22 cellular contexts compared by ENCODE assay signal in genomic region chr12:77406131-77406905, GRCh38.
"Had no signal": no experiment of that assay in that cellular context is flagged by ENCODE, and none has a peak within 500 bp of the region (broad histone marks: within the 10 kb centered on the region; RNA-seq: fewer than 3 reads in every experiment).

No MANE protein-coding gene starts in this region.

- H3K27ac ChIP-seq: dorsolateral prefrontal cortex, gastroesophageal sphincter, left lung, lower lobe of right lung, neural progenitor cell, ovary, testis, upper lobe of right lung, vagina had no signal

- H3K36me3 ChIP-seq: gastroesophageal sphincter, left lung, lower lobe of right lung, neural progenitor cell, ovary, tibial nerve, upper lobe of right lung, vagina had no signal

- H3K27me3 Mint-ChIP-seq: memory B cell; natural killer cell treated with Interleukin-12 subunit alpha and Interleukin-12 subunit beta and Interleukin-15 and Interleukin-18, amount 100 ng/mL, for 72 hours; stimulated activated naive B cell treated with anti-CD40 and anti-IgM and Interleukin-4, amounts not matched to agents 10 μg/mL and 1 μg/mL and 100 μg/mL, for 72 hours; stimulated activated naive CD8-positive, alpha-beta T cell treated with anti-CD3 and anti-CD28 coated beads, Interleukin-15, amount 100 ng/mL, for 72 hours had no signal

- H3K4me3 Mint-ChIP-seq: immature natural killer cell; memory B cell; natural killer cell treated with Interleukin-12 subunit alpha and Interleukin-12 subunit beta and Interleukin-15 and Interleukin-18, amount 100 ng/mL, for 72 hours; neural progenitor cell; stimulated activated naive B cell treated with anti-CD40 and anti-IgM and Interleukin-4, amounts not matched to agents 10 μg/mL and 1 μg/mL and 100 μg/mL, for 72 hours; stimulated activated naive CD8-positive, alpha-beta T cell treated with anti-CD3 and anti-CD28 coated beads, Interleukin-15, amount 100 ng/mL, for 72 hours had no signal

- H3K4me1 Mint-ChIP-seq: immature natural killer cell; memory B cell; stimulated activated naive B cell treated with anti-CD40 and anti-IgM and Interleukin-4, amounts not matched to agents 10 μg/mL and 1 μg/mL and 100 μg/mL, for 72 hours; stimulated activated naive CD8-positive, alpha-beta T cell treated with anti-CD3 and anti-CD28 coated beads, Interleukin-15, amount 100 ng/mL, for 72 hours had no signal

- H3K36me3 Mint-ChIP-seq: immature natural killer cell; memory B cell; natural killer cell treated with Interleukin-12 subunit alpha and Interleukin-12 subunit beta and Interleukin-15 and Interleukin-18, amount 100 ng/mL, for 72 hours; neural progenitor cell; stimulated activated naive B cell treated with anti-CD40 and anti-IgM and Interleukin-4, amounts not matched to agents 10 μg/mL and 1 μg/mL and 100 μg/mL, for 72 hours had no signal

- H3K4me3 ChIP-seq: dorsolateral prefrontal cortex, gastroesophageal sphincter, left lung, lower lobe of right lung, neural progenitor cell, ovary, testis, tibial nerve, upper lobe of right lung, vagina had no signal

- H3K27me3 ChIP-seq: dorsolateral prefrontal cortex, gastroesophageal sphincter, left lung, neural progenitor cell, ovary, testis, tibial nerve, upper lobe of right lung, vagina had no signal

- H3K9me3 Mint-ChIP-seq: memory B cell; natural killer cell treated with Interleukin-12 subunit alpha and Interleukin-12 subunit beta and Interleukin-15 and Interleukin-18, amount 100 ng/mL, for 72 hours; neural progenitor cell; stimulated activated naive B cell treated with anti-CD40 and anti-IgM and Interleukin-4, amounts not matched to agents 10 μg/mL and 1 μg/mL and 100 μg/mL, for 72 hours; stimulated activated naive CD8-positive, alpha-beta T cell treated with anti-CD3 and anti-CD28 coated beads, Interleukin-15, amount 100 ng/mL, for 72 hours had no signal

- H3K4me1 ChIP-seq: gastroesophageal sphincter, left lung, testis, vagina had no signal

- H3K9me3 ChIP-seq: gastroesophageal sphincter, left lung, lower lobe of right lung, ovary, testis, tibial nerve, upper lobe of right lung, vagina had no signal

- DNase-seq: cortex of kidney; dorsolateral prefrontal cortex; effector CD8-positive, alpha-beta T cell; glutamatergic neuron; immature natural killer cell; left lung; lower lobe of right lung; midbrain; nucleus accumbens; ovary; right cardiac atrium; stimulated activated CD4-positive, alpha-beta T cell treated with anti-CD3 and anti-CD28 coated beads, Interleukin-4, amount 100 ng/mL, for 4 hours; stimulated activated naive B cell treated with anti-CD40 and anti-IgM and Interleukin-4, amounts not matched to agents 10 μg/mL and 1 μg/mL and 100 μg/mL, for 72 hours; stimulated activated naive CD8-positive, alpha-beta T cell treated with anti-CD3 and anti-CD28 coated beads, Interleukin-15, amount 100 ng/mL, for 72 hours; testis; upper lobe of right lung had no signal

- H3K27ac Mint-ChIP-seq: immature natural killer cell; memory B cell; natural killer cell treated with Interleukin-12 subunit alpha and Interleukin-12 subunit beta and Interleukin-15 and Interleukin-18, amount 100 ng/mL, for 72 hours; neural progenitor cell; stimulated activated naive B cell treated with anti-CD40 and anti-IgM and Interleukin-4, amounts not matched to agents 10 μg/mL and 1 μg/mL and 100 μg/mL, for 72 hours; stimulated activated naive CD8-positive, alpha-beta T cell treated with anti-CD3 and anti-CD28 coated beads, Interleukin-15, amount 100 ng/mL, for 72 hours had no signal
